In genomic region chr6:150269857-150270223, GRCh38 we compare ENCODE assay signal across 12 cellular contexts.
DNase-seq lines count a peak whose midpoint lies in the region; ATAC-seq and TF ChIP-seq lines count a peak whose summit lies in the region.
"Had no signal": no experiment of that assay in that cellular context is flagged by ENCODE, and none has a peak within 500 bp of the region (broad histone marks: within the 10 kb centered on the region; RNA-seq: fewer than 3 reads in every experiment).

No MANE protein-coding gene starts in this region.

- TF ChIP-seq CTCF in H9 (conservative IDR thresholded peaks at IDR 0.05) (no peak), transverse colon (IDR thresholded peaks at IDR 0.05) (no peak)

- no peak overlapping the region for H4K8ac ChIP-seq in H9 (replicated peaks; ENCODE audit: insufficient read length, low read depth, low read length)

- H3K4me1 ChIP-seq in H9 (ENCODE audit: insufficient read depth, low read length) (no peaks in the 10 kb centered on the region; the same call in 1 of the 2 replicates), transverse colon (no peaks in the 10 kb centered on the region)
- H3K4me1 ChIP-seq: heart right ventricle had no signal

- DNase-seq in AG20443 (ENCODE audit: low spot score) (peak; percentile 45), H9 (peak; percentile 35), islet precursor cell (peak; percentile 99), transverse colon (no peak), GM19238 (ENCODE audit: insufficient read length, low spot score) (no peak), dedifferentiated amniotic fluid mesenchymal stem cell (ENCODE audit: extremely low spot score) (no peak)
- DNase-seq in activated T-cell treated with anti-CD3 and anti-CD28 coated beads, Interleukin-2, amount 50 U/mL, for 48 hours = peak; percentile 27 to 29
- DNase-seq: heart right ventricle; NCI-H774; stimulated activated CD4-positive, alpha-beta T cell treated with anti-CD3 and anti-CD28 coated beads, Interleukin-4, amount 100 ng/mL, for 1 hour had no signal

- no peak overlapping the region for H3K18ac ChIP-seq in H9 (ENCODE audit: insufficient read length, low read depth, low read length)

- in situ Hi-C loops in transverse colon (cut with MboI; ENCODE audit: low pct_ligation_motif_present in 1 of 4, low pct_unique_long_range_greater_than_20kb in 1 of 4, low sequenced_read_pairs in 3 of 4) = no loop called here

- no peaks in the 10 kb centered on the region for H4K20me1 ChIP-seq in H9 (ENCODE audit: control insufficient read depth, insufficient read depth, insufficient read length)

- ATAC-seq in GM18867 (IDR thresholded peaks at IDR 0.05; ENCODE audit: unreplicated experiment) = no peak

- H3K79me2 ChIP-seq in H9 (ENCODE audit: insufficient read depth, low read length) = no peaks in the 10 kb centered on the region

- no peak overlapping the region for H4K5ac ChIP-seq in H9 (ENCODE audit: insufficient read length, low read depth, low read length)

- no peak overlapping the region for H4K91ac ChIP-seq in H9 (ENCODE audit: insufficient read length, low read depth, low read length)

- H3K36me3 ChIP-seq in transverse colon = no peaks in the 10 kb centered on the region
- H3K36me3 ChIP-seq: heart right ventricle had no signal

- no peaks in the 10 kb centered on the region for H3K23me2 ChIP-seq in H9 (ENCODE audit: insufficient read length, low read depth, low read length, poor library complexity, severe bottlenecking)

- no peak for TF ChIP-seq EP300 in transverse colon (IDR thresholded peaks at IDR 0.05; ENCODE audit: low read depth)

- WGBS in H9 (ENCODE audit: extremely low coverage, insufficient read length, low lambda C conversion rate) = no CpG with 5 or more reads among the region's 4 CpGs
- 65 to 81% methylated on average over 4 of the region's 4 CpGs for WGBS in transverse colon (ENCODE audit: low coverage in 1 of 2), 2 donors

- H3K27ac ChIP-seq in H9 (ENCODE audit: insufficient read length, low read depth, low read length) = no peak overlapping the region
- no peak overlapping the region for H3K27ac ChIP-seq in transverse colon
- H3K27ac ChIP-seq: heart right ventricle had no signal

- no peak for TF ChIP-seq POLR2A in transverse colon (IDR thresholded peaks at IDR 0.05)

- H3K79me1 ChIP-seq in H9 (ENCODE audit: insufficient read depth, low read depth, low read length, poor library complexity, severe bottlenecking) = no peaks in the 10 kb centered on the region

- H3K27me3 Mint-ChIP-seq in H9 (ENCODE audit: low read depth) = peaks cover 5% of the 10 kb centered on the region

- intact Hi-C loops in transverse colon (cut with DNase I; ENCODE audit: low total_unique reads) = no loop called here

- H3K4me3 ChIP-seq in transverse colon = no peak overlapping the region
- H3K4me3 ChIP-seq: heart right ventricle had no signal

- H3K9ac ChIP-seq in H9 (ENCODE audit: extremely low read depth, insufficient read length, low read length) = no peak overlapping the region

- H3K9me3 Mint-ChIP-seq in H9 = peaks cover 3 to 5% of the 10 kb centered on the region in 2 experiments

- H3K36me3 Mint-ChIP-seq in H9 (ENCODE audit: insufficient read depth in 1 of 3, low read depth in 3 of 3) = no peaks in the 10 kb centered on the region
- H3K36me3 Mint-ChIP-seq: CD14-positive monocyte had no signal

- H3K4me3 Mint-ChIP-seq in H9 = no peak overlapping the region; a peak in 1 of 5 replicates
- H3K4me3 Mint-ChIP-seq: CD14-positive monocyte had no signal

- no peak overlapping the region for H2BK12ac ChIP-seq in H9 (ENCODE audit: insufficient read length, low read depth, low read length)

- H3T11ph ChIP-seq in H9 (ENCODE audit: low read length) = no peak overlapping the region

- no peak overlapping the region for H2BK15ac ChIP-seq in H9 (ENCODE audit: low read depth, low read length)

- H3K14ac ChIP-seq in H9 (ENCODE audit: insufficient read depth, low read length) = no peak overlapping the region

- no peak overlapping the region for H3K4ac ChIP-seq in H9 (ENCODE audit: low read depth, low read length)

- no peak overlapping the region for H2BK20ac ChIP-seq in H9 (ENCODE audit: low read depth, low read length, poor library complexity, severe bottlenecking)

- no peak overlapping the region for H2BK5ac ChIP-seq in H9 (ENCODE audit: insufficient read length, low read length)

- no peak overlapping the region for H3K4me2 ChIP-seq in H9 (ENCODE audit: insufficient read depth, insufficient read length, low read length)

- H3K9me3 ChIP-seq in H9 (ENCODE audit: control insufficient read depth, low read depth, low read length) (no peaks in the 10 kb centered on the region), transverse colon (no peaks in the 10 kb centered on the region)

- no peak overlapping the region for H3K23ac ChIP-seq in H9 (ENCODE audit: insufficient read length, low read depth, low read length)

- no peak overlapping the region for H3K56ac ChIP-seq in H9 (ENCODE audit: insufficient read length, low read depth, low read length)

- peak overlapping the region in 1 of 3 experiments; percentile 13; a peak in 3 of 7 replicates for H3K27ac Mint-ChIP-seq in H9

- H3K4me1 Mint-ChIP-seq in H9 = peaks cover 11 to 19% of the 10 kb centered on the region in 2 experiments
- H3K4me1 Mint-ChIP-seq: CD14-positive monocyte had no signal

- no peaks in the 10 kb centered on the region for H3K27me3 ChIP-seq in H9 (ENCODE audit: insufficient read depth, low read length)
- H3K27me3 ChIP-seq in transverse colon = no peaks in the 10 kb centered on the region
- H3K27me3 ChIP-seq: heart right ventricle had no signal

- H2AK5ac ChIP-seq in H9 (ENCODE audit: insufficient read length, low read length) = no peak overlapping the region

- no peak overlapping the region for H2BK120ac ChIP-seq in H9 (ENCODE audit: low read depth, low read length, poor library complexity, severe bottlenecking)

- H2AFZ ChIP-seq in H9 (ENCODE audit: low read length) = no peak overlapping the region

Comparison
In these comparisons a context has a peak if more than half of its experiments do, and no peak if none do; other contexts are left out.
1. DNase-seq: peak in AG20443 (single experiment), H9 (single experiment), activated T-cell treated with anti-CD3 and anti-CD28 coated beads, Interleukin-2, amount 50 U/mL, for 48 hours (2 of 2) and islet precursor cell (single experiment); none in transverse colon (single experiment), GM19238 (single experiment) and dedifferentiated amniotic fluid mesenchymal stem cell (single experiment).